ENCODE assay signal across 8 cellular contexts in genomic region chr20:63627129-63627699, GRCh38. TPM values are rescaled to one million over a fixed set of nuclear protein-coding genes. Genes with fewer than 3 reads are reported as not detected.
A peak's percentile ranks its signal among the peaks of the same experiment; 100 is the strongest.
DNase-seq lines count a peak whose midpoint lies in the region; ATAC-seq and TF ChIP-seq lines count a peak whose summit lies in the region.

No MANE protein-coding gene starts in this region.

- H3K79me1 ChIP-seq in trophoblast cell (ENCODE audit: low read length) = peaks cover 14% of the 10 kb centered on the region

- H3K4me1 Mint-ChIP-seq in activated naive CD8-positive, alpha-beta T cell treated with anti-CD3 and anti-CD28 coated beads, Interleukin-2, amount 50 U/mL, for 24 hours = peaks cover 42% of the 10 kb centered on the region

- H4K12ac ChIP-seq in trophoblast cell (ENCODE audit: low read depth, low read length) = peak overlapping the region; percentile 94

- no peaks in the 10 kb centered on the region for H3K27me3 Mint-ChIP-seq in activated naive CD8-positive, alpha-beta T cell treated with anti-CD3 and anti-CD28 coated beads, Interleukin-2, amount 50 U/mL, for 24 hours

- H3K4me2 ChIP-seq in SU-DHL-6 (ENCODE audit: low read depth, low read length, poor library complexity, severe bottlenecking) (peak overlapping the region; percentile 74), trophoblast cell (ENCODE audit: low read length) (peak overlapping the region; percentile 71)

- in situ Hi-C loops in transverse colon (cut with MboI; ENCODE audit: low pct_ligation_motif_present in 1 of 4, low pct_unique_long_range_greater_than_20kb in 1 of 4, low sequenced_read_pairs in 3 of 4) = loop anchor here in 1 of 4 donors (25.0 kb wide), 1 partner anchor 90 kb away; the partner anchor contains the start of genes PTK6 and SRMS

- intact Hi-C loops in cardiac septum (cut with DNase I) = loop anchor here (5.0 kb wide), 1 partner anchor 115 kb away; no protein-coding TSS in a partner anchor
- intact Hi-C loops in transverse colon (cut with DNase I; ENCODE audit: low total_unique reads) = no loop called here

- peaks cover 17% of the 10 kb centered on the region; the same call in 1 of the 2 replicates for H3F3A ChIP-seq in SU-DHL-6 (ENCODE audit: insufficient read depth)

- H3K9me3 Mint-ChIP-seq in activated naive CD8-positive, alpha-beta T cell treated with anti-CD3 and anti-CD28 coated beads, Interleukin-2, amount 50 U/mL, for 24 hours = no peaks in the 10 kb centered on the region

- peaks cover 35% of the 10 kb centered on the region for H3K79me2 ChIP-seq in SU-DHL-6 (ENCODE audit: insufficient read depth, low read length)
- peaks cover 11% of the 10 kb centered on the region for H3K79me2 ChIP-seq in trophoblast cell (ENCODE audit: control insufficient read depth, insufficient read depth, low read length, poor library complexity)

- peak overlapping the region; percentile 92 for H3K4me3 Mint-ChIP-seq in activated naive CD8-positive, alpha-beta T cell treated with anti-CD3 and anti-CD28 coated beads, Interleukin-2, amount 50 U/mL, for 24 hours

- TF ChIP-seq EP300 in transverse colon (IDR thresholded peaks at IDR 0.05; ENCODE audit: low read depth) = no peak

- H3K27me3 ChIP-seq in SU-DHL-6 (ENCODE audit: low read length) = no peaks in the 10 kb centered on the region
- H3K27me3 ChIP-seq in trophoblast cell (ENCODE audit: insufficient read depth, low read length) = no peaks in the 10 kb centered on the region
- no peaks in the 10 kb centered on the region for H3K27me3 ChIP-seq in transverse colon

- peak overlapping the region; percentile 82 for H3K27ac ChIP-seq in SU-DHL-6 (ENCODE audit: low read depth, low read length)
- peak overlapping the region; percentile 97 for H3K27ac ChIP-seq in trophoblast cell (ENCODE audit: low read depth, low read length)
- peak overlapping the region; percentile 93 to 100 (median 98) for H3K27ac ChIP-seq in transverse colon

- H3K4me1 ChIP-seq in trophoblast cell (ENCODE audit: control insufficient read depth in 1 of 2, insufficient read depth in 2 of 2, low read length in 2 of 2) (peaks cover 19 to 26% of the 10 kb centered on the region in 2 experiments), transverse colon (peaks cover 8 to 27% (median 15%) of the 10 kb centered on the region in 4 donors)

- peaks cover 16% of the 10 kb centered on the region for H3K36me3 Mint-ChIP-seq in activated naive CD8-positive, alpha-beta T cell treated with anti-CD3 and anti-CD28 coated beads, Interleukin-2, amount 50 U/mL, for 24 hours (ENCODE audit: low read depth)

- H4K91ac ChIP-seq in trophoblast cell (ENCODE audit: low read depth, low read length) = peak overlapping the region; percentile 93

- TF ChIP-seq CTCF in GM12864 (IDR thresholded peaks at IDR 0.05; ENCODE audit: low read depth, low read length, missing control alignments) (no peak), SU-DHL-6 (IDR thresholded peaks at IDR 0.05; ENCODE audit: insufficient read depth, low read length, poor library complexity, severe bottlenecking) (no peak), transverse colon (IDR thresholded peaks at IDR 0.05) (no peak)

- peak; percentile 83 for TF ChIP-seq POLR2A in transverse colon (IDR thresholded peaks at IDR 0.05)

- H2BK12ac ChIP-seq in trophoblast cell (ENCODE audit: low read length) = peak overlapping the region; percentile 68

- peak; percentile 67 for ATAC-seq in HG02610 (IDR thresholded peaks at IDR 0.05; ENCODE audit: unreplicated experiment)
- peak; percentile 72 for ATAC-seq in activated naive CD8-positive, alpha-beta T cell treated with anti-CD3 and anti-CD28 coated beads, Interleukin-2, amount 50 U/mL, for 24 hours

- no peak overlapping the region for H3K23ac ChIP-seq in trophoblast cell (ENCODE audit: low read length)

- DNase-seq in GM12864 (ENCODE audit: low read depth) = no peak
- DNase-seq in NCI-H1092 (lab: John Stamatoyannopoulos, UW) = peak; percentile 85
- peak; percentile 95 for DNase-seq in activated naive CD8-positive, alpha-beta T cell treated with anti-CD3 and anti-CD28 coated beads, Interleukin-2, amount 50 U/mL, for 24 hours
- peak; percentile 97 for DNase-seq in cardiac septum (ENCODE audit: low spot score)
- DNase-seq in trophoblast cell = peak; percentile 94 to 98
- peak; percentile 97 for DNase-seq in transverse colon

- peak overlapping the region; percentile 98 for H4K8ac ChIP-seq in trophoblast cell (ENCODE audit: low read depth, low read length)

- H3K14ac ChIP-seq in trophoblast cell (ENCODE audit: low read length) = peak overlapping the region; percentile 99

- peak overlapping the region; percentile 90 for H2BK5ac ChIP-seq in trophoblast cell (ENCODE audit: low read depth, low read length, poor library complexity)

- peak overlapping the region; percentile 99 for H3K9ac ChIP-seq in SU-DHL-6 (ENCODE audit: low read length)
- H3K9ac ChIP-seq in trophoblast cell (ENCODE audit: low read length) = peak overlapping the region; percentile 88

- no CpG with 5 or more reads among the region's 64 CpGs for WGBS in trophoblast cell (ENCODE audit: extremely low coverage, insufficient coverage, insufficient read length)
- WGBS in transverse colon (ENCODE audit: low coverage in 1 of 2), 2 donors = 0% methylated on average over 40 of the region's 64 CpGs; no CpG with 5 or more reads in 1 of the 2 donors

- H3K4ac ChIP-seq in trophoblast cell (ENCODE audit: low read depth, low read length) = peak overlapping the region; percentile 94

- no peaks in the 10 kb centered on the region for H3K36me3 ChIP-seq in SU-DHL-6 (ENCODE audit: low read length)
- no peaks in the 10 kb centered on the region for H3K36me3 ChIP-seq in trophoblast cell (ENCODE audit: control insufficient read depth in 1 of 2, insufficient read depth in 2 of 2, low read length in 2 of 2)
- H3K36me3 ChIP-seq in transverse colon = no peaks in the 10 kb centered on the region

- peak overlapping the region; percentile 73 for H3K27ac Mint-ChIP-seq in activated naive CD8-positive, alpha-beta T cell treated with anti-CD3 and anti-CD28 coated beads, Interleukin-2, amount 50 U/mL, for 24 hours

- H3K9me3 ChIP-seq in SU-DHL-6 (ENCODE audit: insufficient read depth, low read length) = no peaks in the 10 kb centered on the region
- H3K9me3 ChIP-seq in trophoblast cell (ENCODE audit: insufficient read depth, low read depth, low read length) = no peaks in the 10 kb centered on the region
- H3K9me3 ChIP-seq in transverse colon = no peaks in the 10 kb centered on the region

- peak overlapping the region; percentile 96 for H3K18ac ChIP-seq in trophoblast cell (ENCODE audit: low read length)

- peak overlapping the region; percentile 97 for H2BK120ac ChIP-seq in trophoblast cell (ENCODE audit: insufficient read depth, low read length, poor library complexity)

- H3K9me2 ChIP-seq in SU-DHL-6 (replicated peaks; ENCODE audit: insufficient read depth, low read length) = no peaks in the 10 kb centered on the region

- H2AFZ ChIP-seq in SU-DHL-6 (ENCODE audit: low read depth, low read length, severe bottlenecking) (peak overlapping the region; percentile 88), trophoblast cell (ENCODE audit: insufficient read depth, low read length, poor library complexity) (peak overlapping the region; percentile 97)

- no peaks in the 10 kb centered on the region for H4K20me1 ChIP-seq in SU-DHL-6 (ENCODE audit: low read depth, low read length)

- H2AK5ac ChIP-seq in trophoblast cell (ENCODE audit: low read length) = peak overlapping the region; percentile 99

- H3K4me3 ChIP-seq in GM12864 (ENCODE audit: low read depth, low read length) (peak overlapping the region; percentile 86), SU-DHL-6 (ENCODE audit: insufficient read depth, low read length, poor library complexity, severe bottlenecking) (peak overlapping the region; percentile 100), trophoblast cell (ENCODE audit: low read depth, low read length) (peak overlapping the region; percentile 85), transverse colon (peak overlapping the region; percentile 78 to 100 (median 95))

RNA-seq across cellular contexts. Expression of gene GMEB2, which starts 0.3 kb away (rescaled TPM):
- total RNA-seq in cardiac septum (6.8 TPM), transverse colon (10 to 100 TPM in 3 of 4 donors, 1 to 10 TPM in 1; 9.0 to 20.3 (median 13.5) TPM)
- polyA plus RNA-seq in trophoblast cell (2013) = 12.3 and 13.4 TPM in 2 replicates

RNA-seq across cellular contexts. Expression of gene STMN3, which starts 26.0 kb away (rescaled TPM):
- total RNA-seq in cardiac septum (8.8 TPM), transverse colon (1 to 10 TPM in 3 of 4 donors, under 1 TPM in 1; 0.75 to 7.1 (median 4.4) TPM)
- 3.6 and 3.8 TPM in 2 replicates for polyA plus RNA-seq in trophoblast cell (2013)

RNA-seq across cellular contexts. Expression of gene RTEL1, which starts 30.9 kb away (rescaled TPM):
- total RNA-seq in cardiac septum (10.5 TPM), transverse colon (10 to 100 TPM; 18.8 to 84.9 (median 24.1) TPM)
- 9.9 and 10.1 TPM in 2 replicates for polyA plus RNA-seq in trophoblast cell (2013)

RNA-seq across cellular contexts. Expression of gene HELZ2, which starts 53.2 kb away (rescaled TPM):
- total RNA-seq in cardiac septum (12.1 TPM), transverse colon (10 to 100 TPM; 32.9 to 49.4 (median 38.8) TPM)
- 8.7 and 9.1 TPM in 2 replicates for polyA plus RNA-seq in trophoblast cell (2013)
